Comparison of ENCODE assay signal across 15 cellular contexts in genomic region chr18:24246143-24246542, GRCh38.
DNase-seq lines count a peak whose midpoint lies in the region; ATAC-seq, FAIRE-seq and TF ChIP-seq lines count a peak whose summit lies in the region.
"Had no signal": no experiment of that assay in that cellular context is flagged by ENCODE, and none has a peak within 500 bp of the region (broad histone marks: within the 10 kb centered on the region; RNA-seq: fewer than 3 reads in every experiment).

No MANE protein-coding gene starts in this region.

- POLR2A ChIA-PET in activated CD4-positive, alpha-beta memory T cell treated with anti-CD3 and anti-CD28 coated beads, Interleukin-2, amount 10 ng/mL, durations not matched to agents 7 days and 5 days (lab: Charles Lee), result no interaction called here
- POLR2A ChIA-PET in HepG2 (lab: Yijun Ruan, JAX), result no interaction called here

- ATAC-seq in GM18868 (IDR thresholded peaks at IDR 0.05; ENCODE audit: unreplicated experiment) (peak; percentile 99), GM21390 (IDR thresholded peaks at IDR 0.05; ENCODE audit: unreplicated experiment) (peak; percentile 92), HG02981 (IDR thresholded peaks at IDR 0.05; ENCODE audit: unreplicated experiment) (peak; percentile 91), HepG2 (no peak)
- ATAC-seq: pancreas had no signal

- no peak for TF ChIP-seq RAD21 in HepG2 (CRISPR knock-in tag; IDR thresholded peaks at IDR 0.05)

- no peaks in the 10 kb centered on the region for H3K9me3 Mint-ChIP-seq in activated CD4-positive, alpha-beta memory T cell treated with anti-CD3 and anti-CD28 coated beads, Interleukin-2, amount 10 ng/mL, durations not matched to agents 7 days and 5 days
- H3K9me3 Mint-ChIP-seq: activated naive CD8-positive, alpha-beta T cell treated with anti-CD3 and anti-CD28 coated beads for 36 hours; memory B cell had no signal

- no peak for FAIRE-seq in HepG2 (lab: Jason Lieb, UNC)
- FAIRE-seq: pancreas had no signal

- H3K27me3 Mint-ChIP-seq in activated CD4-positive, alpha-beta memory T cell treated with anti-CD3 and anti-CD28 coated beads, Interleukin-2, amount 10 ng/mL, durations not matched to agents 7 days and 5 days, result peaks cover 17% of the 10 kb centered on the region
- H3K27me3 Mint-ChIP-seq: activated naive CD8-positive, alpha-beta T cell treated with anti-CD3 and anti-CD28 coated beads for 36 hours had no signal

- no TSS peak for BruUV-seq in HepG2 (replicated peaks; lab: Mats Ljungman, UMichigan)

- H3K27ac Mint-ChIP-seq in activated CD4-positive, alpha-beta memory T cell treated with anti-CD3 and anti-CD28 coated beads, Interleukin-2, amount 10 ng/mL, durations not matched to agents 7 days and 5 days, result no peak overlapping the region
- H3K27ac Mint-ChIP-seq: activated naive CD8-positive, alpha-beta T cell treated with anti-CD3 and anti-CD28 coated beads for 36 hours; memory B cell had no signal

- DNase-seq in activated CD4-positive, alpha-beta memory T cell treated with anti-CD3 and anti-CD28 coated beads, Interleukin-2, amount 10 ng/mL, durations not matched to agents 7 days and 5 days, result peak; percentile 20
- DNase-seq in esophagus muscularis mucosa (ENCODE audit: extremely low spot score), result no peak
- no peak for DNase-seq in NK-92 (lab: John Stamatoyannopoulos, UW; ENCODE audit: unreplicated experiment)
- DNase-seq in HepG2 (ENCODE audit: low spot score), result no peak
- DNase-seq: activated naive CD8-positive, alpha-beta T cell treated with anti-CD3 and anti-CD28 coated beads for 36 hours; cerebellar nuclear complex; esophagus squamous epithelium; NCI-H2107; pancreas; stimulated activated CD4-positive, alpha-beta T cell treated with anti-CD3 and anti-CD28 coated beads, Interleukin-2, amount 100 ng/mL, for 48 hours had no signal

- H3K36me3 Mint-ChIP-seq in activated CD4-positive, alpha-beta memory T cell treated with anti-CD3 and anti-CD28 coated beads, Interleukin-2, amount 10 ng/mL, durations not matched to agents 7 days and 5 days (ENCODE audit: low read depth), result no peaks in the 10 kb centered on the region
- H3K36me3 Mint-ChIP-seq: activated naive CD8-positive, alpha-beta T cell treated with anti-CD3 and anti-CD28 coated beads for 36 hours; memory B cell had no signal

- H3K4me3 ChIP-seq in esophagus muscularis mucosa (no peak overlapping the region), HepG2 (replicated peaks in 1 of 3; ENCODE audit: insufficient read depth in 1 of 3, low read depth in 2 of 3, low read length in 3 of 3) (no peak overlapping the region)
- H3K4me3 ChIP-seq: esophagus squamous epithelium, pancreas had no signal

- TF ChIP-seq EP300 in esophagus muscularis mucosa (IDR thresholded peaks at IDR 0.05), result no peak
- no peak for TF ChIP-seq EP300 in HepG2 (IDR thresholded peaks at IDR 0.05; ENCODE audit: low read depth in 2 of 2, low read length in 2 of 2)
- no peak for TF ChIP-seq EP300 in HepG2 (CRISPR knock-in tag; IDR thresholded peaks at IDR 0.05; ENCODE audit: borderline replicate concordance)

- intact Hi-C loops in esophagus muscularis mucosa (cut with DNase I) (no loop called here), HepG2 (cut with micrococcal nuclease; ENCODE audit: unreplicated experiment) (no loop called here)

- H3K4me3 Mint-ChIP-seq in activated CD4-positive, alpha-beta memory T cell treated with anti-CD3 and anti-CD28 coated beads, Interleukin-2, amount 10 ng/mL, durations not matched to agents 7 days and 5 days, result no peak overlapping the region
- H3K4me3 Mint-ChIP-seq: activated naive CD8-positive, alpha-beta T cell treated with anti-CD3 and anti-CD28 coated beads for 36 hours; memory B cell had no signal

- H3K9me3 ChIP-seq in esophagus muscularis mucosa, result no peaks in the 10 kb centered on the region
- no peaks in the 10 kb centered on the region for H3K9me3 ChIP-seq in HepG2 (ENCODE audit: low read length)
- H3K9me3 ChIP-seq: esophagus squamous epithelium, pancreas had no signal

- in situ Hi-C loops in HepG2 (cut with HindIII; ENCODE audit: extremely low pct_ligation_motif_present, low pct_unique_long_range_greater_than_20kb), result no loop called here

- WGBS in esophagus muscularis mucosa, result 96% methylated on average over 3 of the region's 3 CpGs
- WGBS in HepG2 (ENCODE audit: low lambda C conversion rate), result 62% methylated on average over 3 of the region's 3 CpGs

- H3K36me3 ChIP-seq in esophagus muscularis mucosa (no peaks in the 10 kb centered on the region), HepG2 (replicated peaks in 1 of 2; ENCODE audit: control insufficient read depth in 1 of 2, insufficient read depth in 2 of 2, low read length in 2 of 2) (no peaks in the 10 kb centered on the region)
- H3K36me3 ChIP-seq: esophagus squamous epithelium, pancreas had no signal

- no peak overlapping the region for H3K9ac ChIP-seq in HepG2 (ENCODE audit: insufficient read depth, low read depth, low read length)
- H3K9ac ChIP-seq: KMS-11 had no signal

- H3K4me2 ChIP-seq in HepG2 (ENCODE audit: low read depth, low read length), result no peak overlapping the region
- H3K4me2 ChIP-seq: KMS-11 had no signal

- H3K27me3 ChIP-seq in esophagus muscularis mucosa (no peaks in the 10 kb centered on the region), HepG2 (ENCODE audit: control insufficient read depth in 1 of 2, insufficient read depth in 2 of 2, low read length in 2 of 2) (no peaks in the 10 kb centered on the region; a peak in 1 of 5 replicates)
- H3K27me3 ChIP-seq: esophagus squamous epithelium, pancreas had no signal

- no peak overlapping the region for H2AFZ ChIP-seq in HepG2 (ENCODE audit: low read length)

- TF ChIP-seq CTCF in esophagus muscularis mucosa (IDR thresholded peaks at IDR 0.05), result no peak
- TF ChIP-seq CTCF in HepG2 (CRISPR knock-in tag; IDR thresholded peaks at IDR 0.05), result no peak

- no peak for TF ChIP-seq POLR2A in esophagus muscularis mucosa (IDR thresholded peaks at IDR 0.05; ENCODE audit: low read depth)
- no peak for TF ChIP-seq POLR2A in HepG2 (IDR thresholded peaks at IDR 0.05; ENCODE audit: insufficient read depth in 1 of 2, low read depth in 2 of 2, low read length in 2 of 2)

- CTCF ChIA-PET in activated CD4-positive, alpha-beta memory T cell treated with anti-CD3 and anti-CD28 coated beads, Interleukin-2, amount 10 ng/mL, durations not matched to agents 7 days and 5 days (lab: Charles Lee), result no interaction called here
- CTCF ChIA-PET in HepG2 (lab: Yijun Ruan, JAX; ENCODE audit: low intra/inter-chr PET ratio, low total read pairs), result no interaction called here

- H3K27ac ChIP-seq in esophagus muscularis mucosa (replicated peaks in 1 of 4) (no peak overlapping the region), HepG2 (ENCODE audit: extremely low read length, insufficient read depth, low read length) (no peak overlapping the region)
- H3K27ac ChIP-seq: esophagus squamous epithelium, KMS-11, pancreas had no signal

- H3K79me2 ChIP-seq in HepG2 (ENCODE audit: insufficient read depth, low read length), result no peaks in the 10 kb centered on the region

- H3K4me1 Mint-ChIP-seq in activated CD4-positive, alpha-beta memory T cell treated with anti-CD3 and anti-CD28 coated beads, Interleukin-2, amount 10 ng/mL, durations not matched to agents 7 days and 5 days, result peaks cover 12% of the 10 kb centered on the region
- H3K4me1 Mint-ChIP-seq: memory B cell had no signal

- H3K4me1 ChIP-seq in esophagus muscularis mucosa (peaks cover 8 to 31% (median 14%) of the 10 kb centered on the region in 4 donors), HepG2 (ENCODE audit: insufficient read depth, low read length) (no peaks in the 10 kb centered on the region)
- H3K4me1 ChIP-seq: esophagus squamous epithelium, pancreas had no signal

- no peaks in the 10 kb centered on the region for H4K20me1 ChIP-seq in HepG2 (ENCODE audit: insufficient read depth, low read length)

TF ChIP-seq in HepG2, 621 proteins besides CTCF, POLR2A, EP300 and RAD21:
- TF ChIP-seq MATR3 (CRISPR knock-in tag; IDR thresholded peaks at IDR 0.05), result no peak
- TF ChIP-seq HNF1A (IDR thresholded peaks at IDR 0.05; ENCODE audit: low read depth), result no peak
- no peak for TF ChIP-seq HNF1A (CRISPR knock-in tag; IDR thresholded peaks at IDR 0.05; ENCODE audit: borderline replicate concordance)
